ENCODE assay signal across 8 cellular contexts in the genomic region with DNA sequence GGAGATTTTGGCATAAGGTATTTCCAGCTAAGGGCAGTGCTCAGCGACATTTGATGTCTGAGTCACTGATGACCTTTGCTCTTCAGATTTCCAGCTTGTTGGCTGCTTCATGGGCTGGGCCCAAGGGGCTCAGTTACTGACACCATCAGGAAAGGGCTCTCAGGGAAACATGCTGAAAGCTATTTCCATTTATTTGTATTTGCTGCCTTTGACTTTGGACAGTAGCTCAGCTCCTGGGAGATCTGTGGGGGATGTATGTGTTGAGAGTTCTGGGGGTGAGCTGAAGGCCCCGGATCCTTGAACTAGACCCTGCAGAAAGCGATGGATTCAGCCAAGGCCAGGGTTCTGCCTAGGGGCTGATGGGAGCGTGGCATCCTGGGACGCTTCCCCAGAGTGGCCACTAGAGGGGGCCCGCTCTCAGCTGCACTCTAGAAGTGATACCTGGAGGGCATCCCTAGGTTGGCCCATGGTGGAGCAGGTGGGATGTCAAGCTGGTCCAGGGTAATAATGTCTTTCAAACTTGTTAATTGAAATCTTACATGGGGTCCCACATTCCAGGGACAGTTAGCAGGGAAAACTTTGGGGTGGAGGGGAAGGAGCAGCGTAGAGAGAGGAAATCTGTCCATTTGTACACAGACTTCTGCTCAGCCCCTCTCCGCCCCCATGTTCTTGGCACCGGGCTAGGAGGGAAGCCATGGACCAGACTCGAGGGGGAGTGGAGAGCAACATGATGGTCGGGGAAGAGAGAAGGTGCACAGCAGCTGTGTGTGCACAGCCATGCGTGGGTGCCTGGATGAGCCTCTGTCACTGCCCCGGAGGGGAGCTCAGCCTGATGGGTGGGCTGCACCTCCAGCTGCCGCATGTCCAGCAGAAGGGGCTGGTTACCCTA. TPM values are rescaled to one million over a fixed set of nuclear protein-coding genes. Genes with fewer than 3 reads are reported as not detected.
DNase-seq lines count a peak whose midpoint lies in the region; ATAC-seq and TF ChIP-seq lines count a peak whose summit lies in the region.

No MANE protein-coding gene starts in this region.

- TF ChIP-seq POLR2A in testis (IDR thresholded peaks at IDR 0.05) = no peak

- no peaks in the 10 kb centered on the region for H3F3A ChIP-seq in GM23338 (replicated peaks; ENCODE audit: low read depth)

- no peak overlapping the region for H3K4me2 ChIP-seq in GM23338

- H3K79me2 ChIP-seq in GM23338 (replicated peaks; ENCODE audit: insufficient read depth) = no peaks in the 10 kb centered on the region

- H3K27me3 ChIP-seq in GM23338 (ENCODE audit: insufficient read depth) (no peaks in the 10 kb centered on the region), MG63 (no peaks in the 10 kb centered on the region), testis (no peaks in the 10 kb centered on the region)

- H3K27ac Mint-ChIP-seq in GM23338 = no peak overlapping the region
- no peak overlapping the region for H3K27ac Mint-ChIP-seq in naive B cell

- no peak overlapping the region for H2AFZ ChIP-seq in GM23338

- H3K9me2 ChIP-seq in GM23338 (ENCODE audit: insufficient read depth) = no peaks in the 10 kb centered on the region

- 50 to 55% methylated on average over 10 to 14 of the region's 14 CpGs for WGBS in testis, 2 donors

- ATAC-seq in GM23338 (peak; percentile 97), naive B cell (ENCODE audit: low read depth in 2 of 2) (no peak)

- no peak overlapping the region for H3K4me3 ChIP-seq in GM23338
- H3K4me3 ChIP-seq in MG63 = no peak overlapping the region
- H3K4me3 ChIP-seq in testis = no peak overlapping the region

- intact Hi-C loops in testis (cut with DNase I; ENCODE audit: low total_unique reads) = no loop called here

- TF ChIP-seq CTCF in GM23338 (conservative IDR thresholded peaks at IDR 0.05; ENCODE audit: low read depth in 2 of 2) (peak; percentile 89 to 94), testis (IDR thresholded peaks at IDR 0.05) (peak in 2 of 3 experiments; percentile 75 to 82)

- H3K9me3 Mint-ChIP-seq in GM23338 = peaks cover 4% of the 10 kb centered on the region; the same call in 2 of the 3 replicates
- peaks cover 6 to 20% (median 9%) of the 10 kb centered on the region in 7 donors for H3K9me3 Mint-ChIP-seq in naive B cell

- H3K4me1 Mint-ChIP-seq in GM23338 = peaks cover 8% of the 10 kb centered on the region
- H3K4me1 Mint-ChIP-seq in naive B cell = peaks cover 0 to 5% (median 0%) of the 10 kb centered on the region in 3 donors

- H3K4me1 ChIP-seq in GM23338 (ENCODE audit: insufficient read depth) (peaks cover 6% of the 10 kb centered on the region; the same call in 1 of the 2 replicates), testis (no peaks in the 10 kb centered on the region)

- H3K27ac ChIP-seq in GM23338 (ENCODE audit: low read depth) (no peak overlapping the region), testis (no peak overlapping the region)

- DNase-seq in GM03348 (ENCODE audit: low spot score) = peak; percentile 89
- DNase-seq in GM23338 (ENCODE audit: low spot score) = peak; percentile 73
- peak; percentile 24 for DNase-seq in MG63
- peak; percentile 52 to 61 for DNase-seq in activated CD4-positive, alpha-beta T cell treated with anti-CD3 and anti-CD28 coated beads, Interleukin-2, amount 50 U/mL, for 48 hours
- peak; percentile 37 for DNase-seq in epidermal melanocyte (ENCODE audit: insufficient read length, low spot score)
- peak; percentile 5 for DNase-seq in naive B cell
- DNase-seq in testis = peak; percentile 74
- DNase-seq in NCI-H2029 (lab: John Stamatoyannopoulos, UW) = no peak

- H3K9me3 ChIP-seq in MG63 (no peaks in the 10 kb centered on the region; the same call in 1 of the 2 replicates), testis (no peaks in the 10 kb centered on the region)

- no peak overlapping the region for H3K4me3 Mint-ChIP-seq in GM23338
- H3K4me3 Mint-ChIP-seq in naive B cell = no peak overlapping the region

- H3K36me3 ChIP-seq in GM23338 (ENCODE audit: insufficient read depth) = no peaks in the 10 kb centered on the region
- no peaks in the 10 kb centered on the region for H3K36me3 ChIP-seq in MG63
- no peaks in the 10 kb centered on the region for H3K36me3 ChIP-seq in testis (ENCODE audit: low read depth, missing control alignments)

- H3K27me3 Mint-ChIP-seq in GM23338 (ENCODE audit: insufficient read depth, low read depth, poor library complexity) (peaks cover 11% of the 10 kb centered on the region), naive B cell (peaks cover 32 to 54% (median 36%) of the 10 kb centered on the region in 3 donors)

- H4K20me1 ChIP-seq in GM23338 (replicated peaks; ENCODE audit: insufficient read depth) = no peaks in the 10 kb centered on the region

- peaks cover 8% of the 10 kb centered on the region for H3K36me3 Mint-ChIP-seq in GM23338 (ENCODE audit: low read depth)
- H3K36me3 Mint-ChIP-seq in naive B cell = peaks cover 4 to 8% of the 10 kb centered on the region in 2 donors

TF ChIP-seq in GM23338, 12 proteins besides CTCF, POLR2A, EP300 and RAD21:
- TF ChIP-seq, protein P1, sequence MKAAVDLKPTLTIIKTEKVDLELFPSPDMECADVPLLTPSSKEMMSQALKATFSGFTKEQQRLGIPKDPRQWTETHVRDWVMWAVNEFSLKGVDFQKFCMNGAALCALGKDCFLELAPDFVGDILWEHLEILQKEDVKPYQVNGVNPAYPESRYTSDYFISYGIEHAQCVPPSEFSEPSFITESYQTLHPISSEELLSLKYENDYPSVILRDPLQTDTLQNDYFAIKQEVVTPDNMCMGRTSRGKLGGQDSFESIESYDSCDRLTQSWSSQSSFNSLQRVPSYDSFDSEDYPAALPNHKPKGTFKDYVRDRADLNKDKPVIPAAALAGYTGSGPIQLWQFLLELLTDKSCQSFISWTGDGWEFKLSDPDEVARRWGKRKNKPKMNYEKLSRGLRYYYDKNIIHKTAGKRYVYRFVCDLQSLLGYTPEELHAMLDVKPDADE (IDR thresholded peaks at IDR 0.05) = no peak
- TF ChIP-seq, protein P2, sequence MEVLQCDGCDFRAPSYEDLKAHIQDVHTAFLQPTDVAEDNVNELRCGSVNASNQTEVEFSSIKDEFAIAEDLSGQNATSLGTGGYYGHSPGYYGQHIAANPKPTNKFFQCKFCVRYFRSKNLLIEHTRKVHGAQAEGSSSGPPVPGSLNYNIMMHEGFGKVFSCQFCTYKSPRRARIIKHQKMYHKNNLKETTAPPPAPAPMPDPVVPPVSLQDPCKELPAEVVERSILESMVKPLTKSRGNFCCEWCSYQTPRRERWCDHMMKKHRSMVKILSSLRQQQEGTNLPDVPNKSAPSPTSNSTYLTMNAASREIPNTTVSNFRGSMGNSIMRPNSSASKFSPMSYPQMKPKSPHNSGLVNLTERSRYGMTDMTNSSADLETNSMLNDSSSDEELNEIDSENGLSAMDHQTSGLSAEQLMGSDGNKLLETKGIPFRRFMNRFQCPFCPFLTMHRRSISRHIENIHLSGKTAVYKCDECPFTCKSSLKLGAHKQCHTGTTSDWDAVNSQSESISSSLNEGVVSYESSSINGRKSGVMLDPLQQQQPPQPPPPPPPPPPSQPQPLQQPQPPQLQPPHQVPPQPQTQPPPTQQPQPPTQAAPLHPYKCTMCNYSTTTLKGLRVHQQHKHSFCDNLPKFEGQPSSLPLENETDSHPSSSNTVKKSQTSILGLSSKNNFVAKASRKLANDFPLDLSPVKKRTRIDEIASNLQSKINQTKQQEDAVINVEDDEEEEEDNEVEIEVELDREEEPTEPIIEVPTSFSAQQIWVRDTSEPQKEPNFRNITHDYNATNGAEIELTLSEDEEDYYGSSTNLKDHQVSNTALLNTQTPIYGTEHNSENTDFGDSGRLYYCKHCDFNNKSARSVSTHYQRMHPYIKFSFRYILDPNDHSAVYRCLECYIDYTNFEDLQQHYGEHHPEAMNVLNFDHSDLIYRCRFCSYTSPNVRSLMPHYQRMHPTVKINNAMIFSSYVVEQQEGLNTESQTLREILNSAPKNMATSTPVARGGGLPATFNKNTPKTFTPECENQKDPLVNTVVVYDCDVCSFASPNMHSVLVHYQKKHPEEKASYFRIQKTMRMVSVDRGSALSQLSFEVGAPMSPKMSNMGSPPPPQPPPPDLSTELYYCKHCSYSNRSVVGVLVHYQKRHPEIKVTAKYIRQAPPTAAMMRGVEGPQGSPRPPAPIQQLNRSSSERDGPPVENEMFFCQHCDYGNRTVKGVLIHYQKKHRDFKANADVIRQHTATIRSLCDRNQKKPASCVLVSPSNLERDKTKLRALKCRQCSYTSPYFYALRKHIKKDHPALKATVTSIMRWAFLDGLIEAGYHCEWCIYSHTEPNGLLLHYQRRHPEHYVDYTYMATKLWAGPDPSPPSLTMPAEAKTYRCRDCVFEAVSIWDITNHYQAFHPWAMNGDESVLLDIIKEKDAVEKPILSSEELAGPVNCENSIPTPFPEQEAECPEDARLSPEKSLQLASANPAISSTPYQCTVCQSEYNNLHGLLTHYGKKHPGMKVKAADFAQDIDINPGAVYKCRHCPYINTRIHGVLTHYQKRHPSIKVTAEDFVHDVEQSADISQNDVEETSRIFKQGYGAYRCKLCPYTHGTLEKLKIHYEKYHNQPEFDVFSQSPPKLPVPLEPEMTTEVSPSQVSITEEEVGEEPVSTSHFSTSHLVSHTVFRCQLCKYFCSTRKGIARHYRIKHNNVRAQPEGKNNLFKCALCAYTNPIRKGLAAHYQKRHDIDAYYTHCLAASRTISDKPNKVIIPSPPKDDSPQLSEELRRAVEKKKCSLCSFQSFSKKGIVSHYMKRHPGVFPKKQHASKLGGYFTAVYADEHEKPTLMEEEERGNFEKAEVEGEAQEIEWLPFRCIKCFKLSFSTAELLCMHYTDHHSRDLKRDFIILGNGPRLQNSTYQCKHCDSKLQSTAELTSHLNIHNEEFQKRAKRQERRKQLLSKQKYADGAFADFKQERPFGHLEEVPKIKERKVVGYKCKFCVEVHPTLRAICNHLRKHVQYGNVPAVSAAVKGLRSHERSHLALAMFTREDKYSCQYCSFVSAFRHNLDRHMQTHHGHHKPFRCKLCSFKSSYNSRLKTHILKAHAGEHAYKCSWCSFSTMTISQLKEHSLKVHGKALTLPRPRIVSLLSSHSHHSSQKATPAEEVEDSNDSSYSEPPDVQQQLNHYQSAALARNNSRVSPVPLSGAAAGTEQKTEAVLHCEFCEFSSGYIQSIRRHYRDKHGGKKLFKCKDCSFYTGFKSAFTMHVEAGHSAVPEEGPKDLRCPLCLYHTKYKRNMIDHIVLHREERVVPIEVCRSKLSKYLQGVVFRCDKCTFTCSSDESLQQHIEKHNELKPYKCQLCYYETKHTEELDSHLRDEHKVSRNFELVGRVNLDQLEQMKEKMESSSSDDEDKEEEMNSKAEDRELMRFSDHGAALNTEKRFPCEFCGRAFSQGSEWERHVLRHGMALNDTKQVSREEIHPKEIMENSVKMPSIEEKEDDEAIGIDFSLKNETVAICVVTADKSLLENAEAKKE (CRISPR knock-in tag; IDR thresholded peaks at IDR 0.05) = no peak
- TF ChIP-seq STAT1 (IDR thresholded peaks at IDR 0.05; ENCODE audit: unreplicated experiment) (no peak), JUNB (IDR thresholded peaks at IDR 0.05; ENCODE audit: unreplicated experiment) (no peak)

RNA-seq across cellular contexts. Expression of a gene that starts 3.0 kb away (rescaled TPM):
- total RNA-seq in GM23338 (2014; rRNA removed; shearing (Covaris generic)) = not detected in 2 replicates
- polyA plus RNA-seq in GM23338 (2016; fragmentation: Nextera tagmentation; extraction: Ambion mirVana) (not detected in 2 replicates), naive B cell (ENCODE audit: low read depth in 6 of 6) (not detected), testis (ENCODE audit: insufficient read depth, low read depth, low replicate concordance) (21.3 TPM)
- not detected in 2 replicates for total RNA-seq in MG63 (2014; rRNA removed; shearing (Covaris generic); ENCODE audit: low replicate concordance)
- 1 to 10 TPM; 4.9 to 5.3 TPM for total RNA-seq in testis
